In genomic region chr11:34105957-34106504, GRCh38 we compare ENCODE assay signal across 8 cellular contexts. TPM values are rescaled to one million over a fixed set of nuclear protein-coding genes. Genes with fewer than 3 reads are reported as not detected.
DNase-seq lines count a peak whose midpoint lies in the region; ATAC-seq and TF ChIP-seq lines count a peak whose summit lies in the region.

No MANE protein-coding gene starts in this region.

- no peaks in the 10 kb centered on the region for H3K9me3 Mint-ChIP-seq in activated naive CD4-positive, alpha-beta T cell treated with anti-CD3 and anti-CD28 coated beads for 36 hours

- intact Hi-C loops in activated naive CD4-positive, alpha-beta T cell treated with anti-CD3 and anti-CD28 coated beads for 36 hours (cut with micrococcal nuclease), result loop anchor here (1.0 kb wide), 7 partner anchors 55 to 945 kb away; partner anchors contain the start of genes ABTB2, APIP, CAPRIN1 and CAT

- no peak for ATAC-seq in T-helper 17 cell

- H3K4me3 ChIP-seq in fibroblast of villous mesenchyme (ENCODE audit: low read depth, low read length) (peak overlapping the region; percentile 95), retinal pigment epithelial cell (ENCODE audit: low read length) (peak overlapping the region; percentile 79)

- CTCF ChIA-PET in activated naive CD4-positive, alpha-beta T cell treated with anti-CD3 and anti-CD28 coated beads for 36 hours (lab: Charles Lee), result interaction anchor here (0.7 to 2.3 kb wide), 4 partner anchors 11 to 109 kb away, joined by 3 to 12 read pairs (median 4); no protein-coding TSS in a partner anchor

- no peaks in the 10 kb centered on the region for H3K27me3 Mint-ChIP-seq in activated naive CD4-positive, alpha-beta T cell treated with anti-CD3 and anti-CD28 coated beads for 36 hours (ENCODE audit: low read depth)
- H3K27me3 Mint-ChIP-seq in T-helper 17 cell, result no peaks in the 10 kb centered on the region

- H3K4me3 Mint-ChIP-seq in activated naive CD4-positive, alpha-beta T cell treated with anti-CD3 and anti-CD28 coated beads for 36 hours, result peak overlapping the region; percentile 94
- H3K4me3 Mint-ChIP-seq in T-helper 17 cell, result peak overlapping the region; percentile 95

- no peak for DNase-seq in activated naive CD4-positive, alpha-beta T cell treated with anti-CD3 and anti-CD28 coated beads for 36 hours
- no peak for DNase-seq in activated naive CD4-positive, alpha-beta T cell (lab: John Stamatoyannopoulos, UW)
- no peak for DNase-seq in T-helper 17 cell
- peak; percentile 26 for DNase-seq in fibroblast of villous mesenchyme (ENCODE audit: low read depth)
- no peak for DNase-seq in retinal pigment epithelial cell (ENCODE audit: low read depth)
- DNase-seq in NCI-H2227 treated with DMSO at 0.1 percent for 48 hours (lab: John Stamatoyannopoulos, UW), result no peak
- no peak for DNase-seq in DMS53 treated with DMSO at 0.1 percent for 48 hours (lab: John Stamatoyannopoulos, UW; ENCODE audit: unreplicated experiment)
- no peak for DNase-seq in CD1c-positive myeloid dendritic cell (ENCODE audit: extremely low spot score)

- H3K36me3 Mint-ChIP-seq in activated naive CD4-positive, alpha-beta T cell treated with anti-CD3 and anti-CD28 coated beads for 36 hours (ENCODE audit: low read depth), result peaks cover 35% of the 10 kb centered on the region
- peaks cover 8% of the 10 kb centered on the region for H3K36me3 Mint-ChIP-seq in T-helper 17 cell (ENCODE audit: low read depth)

- TF ChIP-seq CTCF in fibroblast of villous mesenchyme (IDR thresholded peaks at IDR 0.05; ENCODE audit: insufficient read depth, low read depth, low read length) (no peak), retinal pigment epithelial cell (conservative IDR thresholded peaks at IDR 0.05; ENCODE audit: low read depth, low read length) (no peak)

- H3K27ac Mint-ChIP-seq in activated naive CD4-positive, alpha-beta T cell treated with anti-CD3 and anti-CD28 coated beads for 36 hours, result peak overlapping the region; percentile 94
- peak overlapping the region; percentile 97 for H3K27ac Mint-ChIP-seq in T-helper 17 cell

- H3K9me3 ChIP-seq in T-helper 17 cell (ENCODE audit: control insufficient read depth, low read length, poor library complexity, severe bottlenecking), result no peaks in the 10 kb centered on the region

- peaks cover 51% of the 10 kb centered on the region for H3K4me1 Mint-ChIP-seq in activated naive CD4-positive, alpha-beta T cell treated with anti-CD3 and anti-CD28 coated beads for 36 hours (ENCODE audit: low read depth)
- peaks cover 42% of the 10 kb centered on the region for H3K4me1 Mint-ChIP-seq in T-helper 17 cell

RNA-seq across cellular contexts. Expression of gene NAT10, which starts 0.6 kb away (rescaled TPM):
- total RNA-seq in activated naive CD4-positive, alpha-beta T cell treated with anti-CD3 and anti-CD28 coated beads for 36 hours, result 10 to 100 TPM; 91.0 to 93.3 TPM
- total RNA-seq in T-helper 17 cell (10 to 100 TPM; 53.0 to 59.1 TPM), fibroblast of villous mesenchyme (22.9 and 35.4 TPM in 2 replicates)

RNA-seq across cellular contexts. Expression of gene CAPRIN1, which starts 54.5 kb away (rescaled TPM):
- 100 to 1,000 TPM; 274 to 289 TPM for total RNA-seq in activated naive CD4-positive, alpha-beta T cell treated with anti-CD3 and anti-CD28 coated beads for 36 hours
- total RNA-seq in T-helper 17 cell (100 to 1,000 TPM; 109 to 120 TPM), fibroblast of villous mesenchyme (172 and 240 TPM in 2 replicates)
